Comparison of ENCODE assay signal across 8 cellular contexts in the genomic region with DNA sequence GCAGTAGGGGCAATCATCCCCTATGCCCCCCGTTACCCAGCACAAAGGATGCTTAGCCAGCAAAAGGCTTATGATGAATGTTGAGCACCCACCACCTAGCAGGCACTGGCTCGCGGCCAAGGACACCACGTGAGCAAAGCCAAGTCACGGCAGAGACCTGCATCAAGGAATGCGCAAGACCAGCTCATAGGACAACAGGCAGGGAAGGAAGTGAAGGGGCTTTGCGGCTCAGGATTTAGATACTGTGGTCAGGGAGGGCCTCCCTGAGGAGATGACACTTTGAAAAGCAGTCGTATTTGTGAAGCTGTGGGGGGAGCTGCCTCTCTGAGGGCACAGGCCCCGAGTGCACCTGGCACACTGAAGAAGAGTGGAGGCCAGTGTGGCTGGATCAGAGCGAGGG. TPM values are rescaled to one million over a fixed set of nuclear protein-coding genes. Genes with fewer than 3 reads are reported as not detected.
DNase-seq lines count a peak whose midpoint lies in the region; ATAC-seq, FAIRE-seq and TF ChIP-seq lines count a peak whose summit lies in the region.

No MANE protein-coding gene starts in this region.

- H3K9me3 ChIP-seq in heart right ventricle, result no peaks in the 10 kb centered on the region

- no peak for TF ChIP-seq CTCF in heart right ventricle (IDR thresholded peaks at IDR 0.05)

- no peak for DNase-seq in GM12892 (ENCODE audit: insufficient read length)
- peak; percentile 74 to 82 for DNase-seq in NOMO-1 (lab: John Stamatoyannopoulos, UW; ENCODE audit: unreplicated experiment in 2 of 2)
- peak; percentile 39 for DNase-seq in activated effector memory CD4-positive, alpha-beta T cell treated with Interleukin-2 at 50 U/mL for 16 hours
- DNase-seq in heart right ventricle, result peak in 1 of 2 donors; percentile 56
- DNase-seq in stimulated activated CD8-positive, alpha-beta memory T cell treated with anti-CD3 and anti-CD28 coated beads, Interleukin-2, amount 100 ng/mL, for 48 hours (ENCODE audit: low read depth in 2 of 2), result peak; percentile 39 to 56
- no peak for DNase-seq in globus pallidus (ENCODE audit: low spot score)

- FAIRE-seq in GM12892 (lab: Jason Lieb, UNC), result peak; percentile 42

- no peak for TF ChIP-seq POLR2A in GM12892 (IDR thresholded peaks at IDR 0.05; ENCODE audit: low read depth, low read length)

- 42 to 46% methylated on average over 10 of the region's 10 CpGs for WGBS in heart right ventricle, 2 donors

- peaks cover 0 to 39% (median 0%) of the 10 kb centered on the region in 9 donors for H3K36me3 ChIP-seq in heart right ventricle

- no peak overlapping the region for H3K4me3 ChIP-seq in heart right ventricle

- H3K27ac ChIP-seq in heart right ventricle, result peak overlapping the region in 9 of 10 donors; percentile 18 to 93 (median 77)

- H3K27me3 ChIP-seq in heart right ventricle, result no peaks in the 10 kb centered on the region

- intact Hi-C loops in heart right ventricle (cut with DNase I), result no loop called here

- ATAC-seq in heart right ventricle (no peak), GM21528 (IDR thresholded peaks at IDR 0.05; ENCODE audit: low FRiP score, unreplicated experiment) (no peak), HG03521 (IDR thresholded peaks at IDR 0.05; ENCODE audit: unreplicated experiment) (no peak)

- H3K4me1 ChIP-seq in heart right ventricle, result peaks cover 40 to 100% (median 98%) of the 10 kb centered on the region in 9 donors

RNA-seq across cellular contexts. Expression of gene SH2B3, which starts 32.8 kb away (rescaled TPM):
- polyA plus RNA-seq in GM12892 (2012; ENCODE audit: missing spikeins), result 15.8 TPM
- 10 to 100 TPM; 29.8 to 61.4 (median 39.0) TPM for total RNA-seq in heart right ventricle
- polyA plus RNA-seq in heart right ventricle, result 10 to 100 TPM in 1 of 2 donors, 1 to 10 TPM in 1; 9.9 to 11.5 TPM

Comparison
In these comparisons a context has a peak if more than half of its experiments do, and no peak if none do; other contexts are left out.
1. DNase-seq: peak in NOMO-1 (2 of 2), activated effector memory CD4-positive, alpha-beta T cell treated with Interleukin-2 at 50 U/mL for 16 hours (single experiment) and stimulated activated CD8-positive, alpha-beta memory T cell treated with anti-CD3 and anti-CD28 coated beads, Interleukin-2, amount 100 ng/mL, for 48 hours (2 of 2); none in GM12892 (single experiment) and globus pallidus (single experiment).